In genomic region chr2:233267516-233268245, GRCh38 we compare ENCODE assay signal across 8 cellular contexts.
DNase-seq lines count a peak whose midpoint lies in the region; ATAC-seq and TF ChIP-seq lines count a peak whose summit lies in the region.

No MANE protein-coding gene starts in this region.

- H3K27ac ChIP-seq in DND-41 (ENCODE audit: low read length) = peak overlapping the region; percentile 10; the same call in 1 of the 2 replicates
- peak overlapping the region; percentile 26; the same call in 1 of the 2 replicates for H3K27ac ChIP-seq in WERI-Rb-1

- no peaks in the 10 kb centered on the region for H3K9me3 ChIP-seq in DND-41 (ENCODE audit: insufficient read depth, low read length, severe bottlenecking)
- no peaks in the 10 kb centered on the region for H3K9me3 ChIP-seq in WERI-Rb-1 (ENCODE audit: severe bottlenecking)

- H4K20me1 ChIP-seq in DND-41 (ENCODE audit: insufficient read depth, low read length) = peaks cover 10% of the 10 kb centered on the region; the same call in 1 of the 2 replicates

- no peaks in the 10 kb centered on the region for H3K27me3 ChIP-seq in DND-41 (ENCODE audit: insufficient read depth, low read length, poor library complexity)
- H3K27me3 ChIP-seq in WERI-Rb-1 (ENCODE audit: insufficient read depth, low read depth, severe bottlenecking) = no peaks in the 10 kb centered on the region

- H3K4me1 ChIP-seq in DND-41 (ENCODE audit: insufficient read depth, low read length) = peaks cover 11% of the 10 kb centered on the region

- H3K9ac ChIP-seq in DND-41 (ENCODE audit: low read depth, low read length) = no peak overlapping the region

- no peaks in the 10 kb centered on the region for H3K79me2 ChIP-seq in DND-41 (ENCODE audit: insufficient read depth, low read length)

- TF ChIP-seq CTCF in DND-41 (IDR thresholded peaks at IDR 0.05; ENCODE audit: borderline replicate concordance, extremely low read depth, low read length, poor library complexity, severe bottlenecking) = no peak
- no peak for TF ChIP-seq CTCF in WERI-Rb-1 (IDR thresholded peaks at IDR 0.05; ENCODE audit: low read depth, low read length)

- H3K4me3 ChIP-seq in DND-41 (ENCODE audit: low read depth in 1 of 2, low read length in 2 of 2) = no peak overlapping the region
- no peak overlapping the region for H3K4me3 ChIP-seq in WERI-Rb-1 (ENCODE audit: low read depth, low read length)

- H3K36me3 ChIP-seq in DND-41 (ENCODE audit: insufficient read depth, low read length) (peaks cover 91% of the 10 kb centered on the region), WERI-Rb-1 (peaks cover 48% of the 10 kb centered on the region)

- DNase-seq in DND-41 (peak; percentile 75), WERI-Rb-1 (no peak), SIG-M5 (lab: John Stamatoyannopoulos, UW) (no peak), head of caudate nucleus (no peak), SHP77 treated with DMSO at 0.1 percent for 48 hours (lab: John Stamatoyannopoulos, UW) (no peak)
- peak; percentile 77 for DNase-seq in effector CD4-positive, alpha-beta T cell
- DNase-seq in stimulated activated naive CD4-positive, alpha-beta T cell treated with Interleukin-2 at 50 U/mL for 16 hours (lab: John Stamatoyannopoulos, UW) = peak; percentile 67

- peak; percentile 98 for ATAC-seq in DND-41 (ENCODE audit: insufficient read depth, low read depth)
- peak; percentile 84 for ATAC-seq in HG02610 (IDR thresholded peaks at IDR 0.05; ENCODE audit: unreplicated experiment)

- H2AFZ ChIP-seq in DND-41 (ENCODE audit: low read depth, low read length) = no peak overlapping the region

- no peak overlapping the region for H3K4me2 ChIP-seq in DND-41 (ENCODE audit: insufficient read depth, low read length)

- intact Hi-C loops in head of caudate nucleus (cut with DNase I) = no loop called here

Comparison
In these comparisons a context has a peak if more than half of its experiments do, and no peak if none do; other contexts are left out.
1. DNase-seq: peak in DND-41 (single experiment), effector CD4-positive, alpha-beta T cell (single experiment) and stimulated activated naive CD4-positive, alpha-beta T cell treated with Interleukin-2 at 50 U/mL for 16 hours (single experiment); none in WERI-Rb-1 (single experiment), SIG-M5 (single experiment), head of caudate nucleus (0 of 42) and SHP77 treated with DMSO at 0.1 percent for 48 hours (single experiment).